22 cellular contexts compared by ENCODE assay signal in the genomic region with DNA sequence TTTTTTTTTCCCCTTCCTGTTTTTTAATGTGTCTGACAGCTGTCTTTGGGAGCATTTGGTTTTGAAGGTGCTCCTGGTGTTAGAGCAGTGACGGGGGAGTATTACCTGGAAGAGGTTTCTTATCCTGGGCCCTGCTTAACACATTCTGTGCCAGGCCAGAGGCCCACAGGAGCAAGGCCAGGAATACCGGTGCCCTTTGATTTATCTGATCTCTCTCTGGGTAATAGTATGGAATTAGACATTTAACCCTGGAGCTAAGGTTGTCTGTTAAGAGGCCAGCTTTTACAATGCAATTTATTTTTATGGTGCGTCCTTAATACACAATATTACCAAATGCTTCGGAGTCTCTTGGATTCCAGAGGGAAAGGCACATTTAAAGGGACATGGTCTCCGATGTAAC. TPM values are rescaled to one million over a fixed set of nuclear protein-coding genes. Genes with fewer than 3 reads are reported as not detected.
DNase-seq lines count a peak whose midpoint lies in the region; ATAC-seq, FAIRE-seq and TF ChIP-seq lines count a peak whose summit lies in the region.
"Had no signal": no experiment of that assay in that cellular context is flagged by ENCODE, and none has a peak within 500 bp of the region (broad histone marks: within the 10 kb centered on the region; RNA-seq: fewer than 3 reads in every experiment).

No MANE protein-coding gene starts in this region.

- intact Hi-C loops in Panc1 (cut with micrococcal nuclease; ENCODE audit: unreplicated experiment) (no loop called here), dorsolateral prefrontal cortex (cut with DNase I) (no loop called here)

- ATAC-seq in Panc1 (no peak), HG03432 (IDR thresholded peaks at IDR 0.05; ENCODE audit: unreplicated experiment) (no peak)
- ATAC-seq: CD8-positive, alpha-beta T cell; GM12878; HepG2; Right ventricle myocardium inferior had no signal

- CTCF ChIA-PET in Panc1 (lab: Charles Lee) = interaction anchor here (0.7 kb wide), 1 partner anchor 88 kb away, joined by 8 read pairs; no protein-coding TSS in a partner anchor

- peak overlapping the region; percentile 65 for H3K27ac Mint-ChIP-seq in glutamatergic neuron (ENCODE audit: unreplicated experiment)
- H3K27ac Mint-ChIP-seq: B cell; CD8-positive, alpha-beta T cell had no signal

- peaks cover 75% of the 10 kb centered on the region for H3K4me1 Mint-ChIP-seq in glutamatergic neuron (ENCODE audit: low read depth, unreplicated experiment)

- TSS peak; percentile 44 for BruUV-seq in Panc1 (replicated peaks; lab: Mats Ljungman, UMichigan)

- H3K9me3 ChIP-seq in Panc1 (ENCODE audit: control insufficient read depth, insufficient read depth, low read depth, low read length) = no peaks in the 10 kb centered on the region
- H3K9me3 ChIP-seq in small intestine (ENCODE audit: control insufficient read depth, low read depth) = no peaks in the 10 kb centered on the region

- H3K27me3 Mint-ChIP-seq in glutamatergic neuron (ENCODE audit: unreplicated experiment) = peaks cover 27% of the 10 kb centered on the region
- H3K27me3 Mint-ChIP-seq: B cell had no signal

- DNase-seq in NCI-H748 (lab: John Stamatoyannopoulos, UW; ENCODE audit: unreplicated experiment) (peak; percentile 50), NCI-H748 treated with DMSO at 0.1 percent for 48 hours (lab: John Stamatoyannopoulos, UW) (no peak), Panc1 (ENCODE audit: low read depth, low spot score) (no peak), glutamatergic neuron (no peak), small intestine (peak; percentile 72), NCI-H146 (lab: John Stamatoyannopoulos, UW) (no peak), dorsolateral prefrontal cortex (no peak)
- DNase-seq: CD8-positive, alpha-beta T cell; DMS53; EL; KG1; NCI-H1417 treated with DMSO at 0.1 percent for 48 hours; NCI-H2029; NCI-H446 treated with DMSO at 0.1 percent for 48 hours; NK-92 treated with Interleukin-12 subunit alpha and Interleukin-12 subunit beta, amount 100 ng/mL, for 24 hours had no signal

- POLR2A ChIA-PET in Panc1 (lab: Charles Lee) = no interaction called here

- H3K36me3 ChIP-seq in Panc1 (ENCODE audit: control insufficient read depth, insufficient read depth, low read length) = no peaks in the 10 kb centered on the region
- H3K36me3 ChIP-seq in small intestine (ENCODE audit: control insufficient read depth in 2 of 2, insufficient read depth in 2 of 2, low read length in 2 of 2) = no peaks in the 10 kb centered on the region

- H3K4me1 ChIP-seq in Panc1 (ENCODE audit: control insufficient read depth, insufficient read depth, low read length) = peaks cover 77% of the 10 kb centered on the region
- H3K4me1 ChIP-seq in small intestine (ENCODE audit: control insufficient read depth in 2 of 2, insufficient read depth in 1 of 2, low read depth in 1 of 2, low read length in 1 of 2) = peaks cover 12 to 17% of the 10 kb centered on the region in 2 donors

- peaks cover 47% of the 10 kb centered on the region for H3K9me3 Mint-ChIP-seq in glutamatergic neuron (ENCODE audit: unreplicated experiment)
- H3K9me3 Mint-ChIP-seq: CD8-positive, alpha-beta T cell had no signal

- FAIRE-seq in small intestine (lab: Jason Lieb, UNC) = no peak
- FAIRE-seq: GM12878, HepG2, RCC 7860 had no signal

- H3K4me3 ChIP-seq in Panc1 (ENCODE audit: low read depth in 2 of 2, low read length in 2 of 2) (no peak overlapping the region), small intestine (ENCODE audit: low read depth in 1 of 2, low read length in 2 of 2) (no peak overlapping the region), dorsolateral prefrontal cortex (no peak overlapping the region)
- H3K4me3 ChIP-seq: GM12878 had no signal

- peak overlapping the region; percentile 80 for H3K4me3 Mint-ChIP-seq in glutamatergic neuron (ENCODE audit: unreplicated experiment)
- H3K4me3 Mint-ChIP-seq: B cell; CD8-positive, alpha-beta T cell had no signal

- no peaks in the 10 kb centered on the region for H3K27me3 ChIP-seq in Panc1 (ENCODE audit: control insufficient read depth, insufficient read depth, low read length)
- no peaks in the 10 kb centered on the region for H3K27me3 ChIP-seq in small intestine (ENCODE audit: control insufficient read depth in 2 of 2, insufficient read depth in 2 of 2, low read length in 2 of 2)
- H3K27me3 ChIP-seq in dorsolateral prefrontal cortex = peaks cover 0 to 19% (median 0%) of the 10 kb centered on the region in 45 donors

- WGBS in small intestine, 3 donors = 18 to 58% (median 39%) methylated on average over 5 of the region's 5 CpGs

- no peak for TF ChIP-seq CTCF in Panc1 (IDR thresholded peaks at IDR 0.05)
- TF ChIP-seq CTCF in glutamatergic neuron (IDR thresholded peaks at IDR 0.05; ENCODE audit: partially characterized antibody, unreplicated experiment) = no peak
- TF ChIP-seq CTCF in dorsolateral prefrontal cortex (IDR thresholded peaks at IDR 0.05 in 54 of 56, conservative IDR thresholded peaks at IDR 0.05 in 2 of 56; ENCODE audit: low read depth in 1 of 56, partially characterized antibody in 56 of 56) = no peak

- H3K36me3 Mint-ChIP-seq in glutamatergic neuron (ENCODE audit: unreplicated experiment) = no peaks in the 10 kb centered on the region

- in situ Hi-C loops in Panc1 (cut with HindIII; ENCODE audit: low pct_unique_long_range_greater_than_20kb, low sequenced_read_pairs) = no loop called here

- H3K27ac ChIP-seq in Panc1 (ENCODE audit: low read length) (peak overlapping the region; percentile 74), small intestine (ENCODE audit: low read depth in 1 of 2, low read length in 1 of 2) (no peak overlapping the region), dorsolateral prefrontal cortex (no peak overlapping the region)
- H3K27ac ChIP-seq: 22Rv1 had no signal

RNA-seq across cellular contexts. Expression of gene GSE1, which starts 37.2 kb away (rescaled TPM):
- 97.5 TPM for total RNA-seq in Panc1 (2021; ENCODE audit: unreplicated experiment)
- 79.9 TPM for polyA plus RNA-seq in Panc1 (2012; ENCODE audit: insufficient read length)
- total RNA-seq in glutamatergic neuron (ENCODE audit: unreplicated experiment) = 473 TPM
- 10 to 100 TPM in 1 of 3 donors, 1 to 10 TPM in 2; 9.2 to 25.6 (median 9.8) TPM for polyA plus RNA-seq in small intestine
- total RNA-seq in dorsolateral prefrontal cortex = 10 to 100 TPM; 18.4 to 76.6 (median 53.0) TPM

Comparison
In these comparisons a context has a peak if more than half of its experiments do, and no peak if none do; other contexts are left out.
1. DNase-seq: peak in NCI-H748 (single experiment) and small intestine (single experiment); none in NCI-H748 treated with DMSO at 0.1 percent for 48 hours (single experiment), Panc1 (single experiment), glutamatergic neuron (single experiment), NCI-H146 (single experiment) and dorsolateral prefrontal cortex (0 of 10).